ENCODE assay signal across 25 cellular contexts in genomic region chr6:50272611-50273010, GRCh38.
"Had no signal": no experiment of that assay in that cellular context is flagged by ENCODE, and none has a peak within 500 bp of the region (broad histone marks: within the 10 kb centered on the region; RNA-seq: fewer than 3 reads in every experiment).

No MANE protein-coding gene starts in this region.

- H3K27ac Mint-ChIP-seq: activated CD4-positive, alpha-beta T cell treated with anti-CD3 and anti-CD28 coated beads, Interleukin-2, amount 10 ng/mL, durations not matched to agents 24 days and 14 days; activated CD8-positive, alpha-beta T cell treated with anti-CD3 and anti-CD28 coated beads for 36 hours; activated naive CD8-positive, alpha-beta T cell treated with anti-CD3 and anti-CD28 coated beads, Interleukin-2, amount 10 ng/mL, durations not matched to agents 7 days and 5 days; activated T-helper 17 cell treated with anti-CD3 and anti-CD28 coated beads, Interleukin-2, amount 50 U/mL, for 72 hours; nephron; stimulated activated memory B cell treated with anti-CD40 and anti-IgM and Interleukin-4, amounts not matched to agents 10 μg/mL and 1 μg/mL and 100 μg/mL, for 72 hours; type B pancreatic cell had no signal

- H3K4me1 Mint-ChIP-seq: activated CD4-positive, alpha-beta T cell treated with anti-CD3 and anti-CD28 coated beads, Interleukin-2, amount 10 ng/mL, durations not matched to agents 24 days and 14 days; activated naive CD8-positive, alpha-beta T cell treated with anti-CD3 and anti-CD28 coated beads, Interleukin-2, amount 10 ng/mL, durations not matched to agents 7 days and 5 days; activated T-helper 17 cell treated with anti-CD3 and anti-CD28 coated beads, Interleukin-2, amount 50 U/mL, for 72 hours; nephron; stimulated activated memory B cell treated with anti-CD40 and anti-IgM and Interleukin-4, amounts not matched to agents 10 μg/mL and 1 μg/mL and 100 μg/mL, for 72 hours had no signal

- FAIRE-seq: frontal cortex had no signal

- H3K36me3 Mint-ChIP-seq: activated naive CD8-positive, alpha-beta T cell treated with anti-CD3 and anti-CD28 coated beads, Interleukin-2, amount 10 ng/mL, durations not matched to agents 7 days and 5 days; stimulated activated memory B cell treated with anti-CD40 and anti-IgM and Interleukin-4, amounts not matched to agents 10 μg/mL and 1 μg/mL and 100 μg/mL, for 72 hours; type B pancreatic cell had no signal

- H3K27me3 ChIP-seq: heart right ventricle, spleen, testis had no signal

- ATAC-seq: activated CD8-positive, alpha-beta T cell treated with anti-CD3 and anti-CD28 coated beads for 36 hours; activated T-helper 17 cell treated with anti-CD3 and anti-CD28 coated beads, Interleukin-2, amount 50 U/mL, for 72 hours; heart right ventricle; left colon; stimulated activated memory B cell treated with anti-CD40 and anti-IgM and Interleukin-4, amounts not matched to agents 10 μg/mL and 1 μg/mL and 100 μg/mL, for 72 hours had no signal

- H3K9me3 Mint-ChIP-seq: activated CD4-positive, alpha-beta T cell treated with anti-CD3 and anti-CD28 coated beads, Interleukin-2, amount 10 ng/mL, durations not matched to agents 24 days and 14 days; nephron; type B pancreatic cell had no signal

- H3K27me3 Mint-ChIP-seq: activated CD4-positive, alpha-beta T cell treated with anti-CD3 and anti-CD28 coated beads, Interleukin-2, amount 10 ng/mL, durations not matched to agents 24 days and 14 days; activated CD8-positive, alpha-beta T cell treated with anti-CD3 and anti-CD28 coated beads for 36 hours; activated naive CD8-positive, alpha-beta T cell treated with anti-CD3 and anti-CD28 coated beads, Interleukin-2, amount 10 ng/mL, durations not matched to agents 7 days and 5 days; activated T-helper 17 cell treated with anti-CD3 and anti-CD28 coated beads, Interleukin-2, amount 50 U/mL, for 72 hours; stimulated activated memory B cell treated with anti-CD40 and anti-IgM and Interleukin-4, amounts not matched to agents 10 μg/mL and 1 μg/mL and 100 μg/mL, for 72 hours had no signal

- H3K36me3 ChIP-seq: heart right ventricle, spleen had no signal

- DNase-seq: activated CD4-positive, alpha-beta T cell treated with anti-CD3 and anti-CD28 coated beads, Interleukin-2, amount 10 ng/mL, durations not matched to agents 24 days and 14 days; activated CD8-positive, alpha-beta T cell treated with anti-CD3 and anti-CD28 coated beads for 36 hours; activated naive CD4-positive, alpha-beta T cell; activated naive CD8-positive, alpha-beta T cell treated with anti-CD3 and anti-CD28 coated beads, Interleukin-2, amount 10 ng/mL, durations not matched to agents 7 days and 5 days; activated T-cell treated with anti-CD3 and anti-CD28 coated beads, Interleukin-2, amount 50 U/mL, for 1 hour; amygdala; caudate nucleus; dorsolateral prefrontal cortex; heart right ventricle; left colon; midbrain; nucleus accumbens; posterior cingulate gyrus; spleen; stimulated activated CD4-positive, alpha-beta T cell treated with anti-CD3 and anti-CD28 coated beads, Interleukin-4, amount 100 ng/mL, for 4 hours; T-helper 1 cell; T-helper 9 cell; testis had no signal

- H3K4me3 Mint-ChIP-seq: activated CD4-positive, alpha-beta T cell treated with anti-CD3 and anti-CD28 coated beads, Interleukin-2, amount 10 ng/mL, durations not matched to agents 24 days and 14 days; activated CD8-positive, alpha-beta T cell treated with anti-CD3 and anti-CD28 coated beads for 36 hours; activated naive CD8-positive, alpha-beta T cell treated with anti-CD3 and anti-CD28 coated beads, Interleukin-2, amount 10 ng/mL, durations not matched to agents 7 days and 5 days; activated T-helper 17 cell treated with anti-CD3 and anti-CD28 coated beads, Interleukin-2, amount 50 U/mL, for 72 hours; nephron; stimulated activated memory B cell treated with anti-CD40 and anti-IgM and Interleukin-4, amounts not matched to agents 10 μg/mL and 1 μg/mL and 100 μg/mL, for 72 hours; type B pancreatic cell had no signal

- H3K9me3 ChIP-seq: testis had no signal

- H3K4me3 ChIP-seq: dorsolateral prefrontal cortex, heart right ventricle, lung, spleen, testis had no signal

- H3K27ac ChIP-seq: dorsolateral prefrontal cortex, epithelial cell of prostate, heart right ventricle, spleen, testis had no signal

- H3K4me1 ChIP-seq: heart right ventricle, spleen, testis had no signal
